1 cellular context compared by ENCODE assay signal in the genomic region with DNA sequence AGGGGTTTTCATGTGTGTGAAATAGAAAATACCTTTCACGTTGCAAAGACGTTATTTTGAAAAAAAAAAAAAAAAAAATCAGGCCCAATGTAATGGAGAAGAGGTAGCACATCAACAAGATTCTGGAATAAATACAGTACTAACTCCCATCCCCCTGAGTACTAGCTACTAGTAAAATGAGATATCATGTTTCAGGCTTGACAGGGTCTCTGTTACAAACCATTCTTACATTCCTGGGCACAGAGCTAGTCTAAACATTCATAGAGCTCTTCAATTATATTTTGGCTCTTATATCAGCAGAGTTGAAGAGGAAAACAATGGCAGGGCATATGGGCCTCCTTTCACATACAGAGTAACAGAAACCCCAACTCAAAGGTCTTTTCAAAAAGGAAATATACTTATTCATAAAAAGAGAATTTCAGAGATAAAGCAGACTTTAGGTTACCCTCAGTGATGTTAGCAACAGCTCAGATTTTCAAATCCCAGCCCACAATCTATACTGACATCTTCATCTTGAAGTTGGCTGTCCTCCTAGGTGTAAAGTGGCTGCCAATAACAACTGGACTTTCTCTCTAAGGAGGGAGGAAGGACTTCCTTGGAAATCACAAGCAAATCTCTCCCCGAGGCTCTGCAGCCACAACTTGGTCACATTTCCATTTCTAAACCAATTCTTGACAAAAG.
TF ChIP-seq lines count a peak whose summit lies in the region.

No MANE protein-coding gene starts in this region.

TF ChIP-seq in IMR-90, 13 proteins besides CTCF, POLR2A, EP300 and RAD21:
- no peak for TF ChIP-seq RCOR1 (IDR thresholded peaks at IDR 0.05; ENCODE audit: insufficient replicate concordance, low read length)
- TF ChIP-seq BHLHE40 (IDR thresholded peaks at IDR 0.05; ENCODE audit: low read depth, low read length) = no peak
- TF ChIP-seq CEBPB (IDR thresholded peaks at IDR 0.05; ENCODE audit: low read depth, low read length) = no peak
- no peak for TF ChIP-seq MXI1 (IDR thresholded peaks at IDR 0.05; ENCODE audit: borderline replicate concordance, low read depth, low read length)
- no peak for TF ChIP-seq RFX5 (IDR thresholded peaks at IDR 0.05; ENCODE audit: low read depth, low read length)
